ENCODE assay signal across 9 cellular contexts in the genomic region with DNA sequence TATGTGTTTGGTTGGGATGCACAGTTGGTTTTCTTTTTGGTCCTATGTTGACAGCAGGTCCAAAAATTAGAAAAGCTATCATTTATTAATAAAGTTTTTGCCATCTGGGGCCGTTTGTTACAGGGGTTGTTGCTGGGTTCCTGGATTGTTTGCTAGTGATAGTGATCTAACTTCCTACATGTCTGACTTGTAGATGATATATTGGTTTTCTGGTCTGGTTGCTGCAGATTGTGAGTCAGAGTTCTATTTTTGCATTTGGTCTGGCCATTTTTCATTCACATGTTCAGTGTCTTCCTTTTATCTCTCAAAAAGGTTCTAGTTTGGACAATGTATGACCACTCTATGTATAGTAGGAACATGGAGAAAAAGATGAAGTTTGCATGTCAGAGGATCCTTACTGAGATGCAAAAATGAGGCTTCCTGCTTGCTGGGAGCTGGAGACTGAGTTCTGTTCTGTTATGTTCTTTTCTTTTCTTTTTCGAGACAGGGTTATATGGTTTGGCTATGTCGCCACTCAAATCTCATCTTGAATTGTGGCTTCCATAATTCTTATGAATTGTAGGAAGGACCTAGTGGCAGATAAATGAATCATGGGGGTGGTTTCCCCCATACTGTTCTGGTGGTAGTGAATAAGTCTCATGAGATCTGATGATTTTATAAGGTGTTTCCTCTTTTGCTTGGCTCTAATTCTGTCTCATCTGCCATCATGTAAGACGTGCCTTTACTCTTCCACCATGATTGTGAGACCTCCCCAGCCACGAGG. TPM values are rescaled to one million over a fixed set of nuclear protein-coding genes. Genes with fewer than 3 reads are reported as not detected.
DNase-seq lines count a peak whose midpoint lies in the region; ATAC-seq and TF ChIP-seq lines count a peak whose summit lies in the region.
"Had no signal": no experiment of that assay in that cellular context is flagged by ENCODE, and none has a peak within 500 bp of the region (broad histone marks: within the 10 kb centered on the region; RNA-seq: fewer than 3 reads in every experiment).

No MANE protein-coding gene starts in this region.

- in situ Hi-C loops in brain microvascular endothelial cell (cut with HindIII; ENCODE audit: low pct_ligation_motif_present, low sequenced_read_pairs): no loop called here

- H3K4me3 ChIP-seq in OCI-LY3 (ENCODE audit: low read length) (peak overlapping the region; percentile 4), brain microvascular endothelial cell (ENCODE audit: low read depth, low read length) (no peak overlapping the region)

- H3K36me3 ChIP-seq in OCI-LY3 (replicated peaks; ENCODE audit: low read depth, low read length): no peaks in the 10 kb centered on the region
- no peaks in the 10 kb centered on the region for H3K36me3 ChIP-seq in brain microvascular endothelial cell (replicated peaks)

- H3K9me3 ChIP-seq in OCI-LY3 (ENCODE audit: insufficient read depth, low read length): peaks cover 3% of the 10 kb centered on the region; the same call in 1 of the 2 replicates

- H3K4me1 ChIP-seq in OCI-LY3 (ENCODE audit: low read length): peaks cover 30% of the 10 kb centered on the region

- H3K4me1 Mint-ChIP-seq in activated naive CD4-positive, alpha-beta T cell treated with anti-CD3 and anti-CD28 coated beads, Interleukin-2, amount 50 U/mL, for 24 hours: peaks cover 23% of the 10 kb centered on the region
- peaks cover 7% of the 10 kb centered on the region for H3K4me1 Mint-ChIP-seq in type B pancreatic cell (ENCODE audit: unreplicated experiment)

- H3K27me3 Mint-ChIP-seq in activated naive CD4-positive, alpha-beta T cell treated with anti-CD3 and anti-CD28 coated beads, Interleukin-2, amount 50 U/mL, for 24 hours: no peaks in the 10 kb centered on the region
- H3K27me3 Mint-ChIP-seq in type B pancreatic cell: no peaks in the 10 kb centered on the region

- H3K27ac ChIP-seq in OCI-LY3 (ENCODE audit: low read length): peak overlapping the region; percentile 12; the same call in 1 of the 2 replicates
- H3K27ac ChIP-seq in brain microvascular endothelial cell: peak overlapping the region; percentile 14

- TF ChIP-seq CTCF in OCI-LY3 (IDR thresholded peaks at IDR 0.05; ENCODE audit: low read depth, low read length): no peak
- TF ChIP-seq CTCF in brain microvascular endothelial cell (IDR thresholded peaks at IDR 0.05; ENCODE audit: low read depth, low read length, missing control alignments): no peak
- no peak for TF ChIP-seq CTCF in type B pancreatic cell (conservative IDR thresholded peaks at IDR 0.05)

- peak overlapping the region; percentile 47 for H3K4me2 ChIP-seq in OCI-LY3 (ENCODE audit: low read length)

- H3K79me2 ChIP-seq in OCI-LY3 (ENCODE audit: low read length): peaks cover 8% of the 10 kb centered on the region

- no peak for DNase-seq in activated naive CD4-positive, alpha-beta T cell treated with Interleukin-2 at 50 U/mL for 16 hours
- peak; percentile 38 for DNase-seq in brain microvascular endothelial cell
- DNase-seq in type B pancreatic cell (ENCODE audit: extremely low spot score, unreplicated experiment): no peak
- no peak for DNase-seq in stimulated activated CD4-positive, alpha-beta T cell treated with anti-CD3 and anti-CD28 coated beads, Interleukin-12 subunit alpha, Interleukin-12 subunit beta, amount 100 ng/mL, for 4 hours
- DNase-seq in anterior cingulate cortex (lab: John Stamatoyannopoulos, UW): no peak
- DNase-seq: stimulated activated CD4-positive, alpha-beta T cell treated with anti-CD3 and anti-CD28 coated beads, Interleukin-15, amount 100 ng/mL, for 24 hours had no signal

- no peaks in the 10 kb centered on the region for H3K36me3 Mint-ChIP-seq in activated naive CD4-positive, alpha-beta T cell treated with anti-CD3 and anti-CD28 coated beads, Interleukin-2, amount 50 U/mL, for 24 hours
- H3K36me3 Mint-ChIP-seq in type B pancreatic cell: no peaks in the 10 kb centered on the region

- H3K27me3 ChIP-seq in OCI-LY3 (ENCODE audit: low read depth, low read length) (no peaks in the 10 kb centered on the region), brain microvascular endothelial cell (replicated peaks) (no peaks in the 10 kb centered on the region)

- H3K27ac Mint-ChIP-seq in activated naive CD4-positive, alpha-beta T cell treated with anti-CD3 and anti-CD28 coated beads, Interleukin-2, amount 50 U/mL, for 24 hours: peak overlapping the region; percentile 44
- peak overlapping the region; percentile 76 for H3K27ac Mint-ChIP-seq in type B pancreatic cell

- H3K9me3 Mint-ChIP-seq in activated naive CD4-positive, alpha-beta T cell treated with anti-CD3 and anti-CD28 coated beads, Interleukin-2, amount 50 U/mL, for 24 hours: no peaks in the 10 kb centered on the region
- H3K9me3 Mint-ChIP-seq in type B pancreatic cell: no peaks in the 10 kb centered on the region

- H4K20me1 ChIP-seq in OCI-LY3 (ENCODE audit: insufficient read depth, low read length): no peaks in the 10 kb centered on the region

- H3K4me3 Mint-ChIP-seq in activated naive CD4-positive, alpha-beta T cell treated with anti-CD3 and anti-CD28 coated beads, Interleukin-2, amount 50 U/mL, for 24 hours: no peak overlapping the region
- no peak overlapping the region for H3K4me3 Mint-ChIP-seq in type B pancreatic cell

- no peak overlapping the region; the same call in 1 of the 2 replicates for H3K9ac ChIP-seq in OCI-LY3 (ENCODE audit: low read length)

- ATAC-seq in GM21526 (IDR thresholded peaks at IDR 0.05; ENCODE audit: low FRiP score, unreplicated experiment): no peak

- H2AFZ ChIP-seq in OCI-LY3 (ENCODE audit: low read depth, low read length): peak overlapping the region; percentile 94

RNA-seq across cellular contexts. Expression of gene NVL, which starts 4.1 kb away (rescaled TPM):
- total RNA-seq in type B pancreatic cell (ENCODE audit: low replicate concordance): 30.2 and 46.7 TPM in 2 replicates

RNA-seq across cellular contexts. Expression of gene CNIH4, which starts 22.6 kb away (rescaled TPM):
- 53.8 and 59.3 TPM in 2 replicates for total RNA-seq in type B pancreatic cell (ENCODE audit: low replicate concordance)
